In genomic region chr5:82022499-82022898, GRCh38 we compare ENCODE assay signal across 22 cellular contexts.
"Had no signal": no experiment of that assay in that cellular context is flagged by ENCODE, and none has a peak within 500 bp of the region (broad histone marks: within the 10 kb centered on the region; RNA-seq: fewer than 3 reads in every experiment).

No MANE protein-coding gene starts in this region.

- H3K4me1 ChIP-seq: colonic mucosa had no signal

- H3K4me3 ChIP-seq: colonic mucosa, dorsolateral prefrontal cortex, esophagus muscularis mucosa, esophagus squamous epithelium, gastrocnemius medialis, gastroesophageal sphincter, heart left ventricle, heart right ventricle had no signal

- H3K9me3 ChIP-seq: colonic mucosa, esophagus muscularis mucosa, esophagus squamous epithelium, gastrocnemius medialis, gastroesophageal sphincter, heart left ventricle, heart right ventricle had no signal

- DNase-seq: colonic mucosa; cortex of kidney; dermis blood vessel endothelial cell; dorsolateral prefrontal cortex; effector CD4-positive, alpha-beta T cell; effector CD8-positive, alpha-beta T cell; effector memory CD4-positive, alpha-beta T cell; effector memory CD8-positive, alpha-beta T cell; endodermal cell; erythroblast; esophagus squamous epithelium; foreskin fibroblast; foreskin keratinocyte; foreskin melanocyte; gastrocnemius medialis; glutamatergic neuron; head of caudate nucleus; heart left ventricle; heart right ventricle had no signal

- H3K36me3 ChIP-seq: colonic mucosa, esophagus muscularis mucosa, esophagus squamous epithelium, gastrocnemius medialis, gastroesophageal sphincter, heart left ventricle, heart right ventricle had no signal

- H3K27ac ChIP-seq: colonic mucosa, dorsolateral prefrontal cortex, epithelial cell of prostate, esophagus muscularis mucosa, esophagus squamous epithelium, foreskin keratinocyte, gastrocnemius medialis, gastroesophageal sphincter, heart left ventricle, heart right ventricle had no signal
